In the genomic region with DNA sequence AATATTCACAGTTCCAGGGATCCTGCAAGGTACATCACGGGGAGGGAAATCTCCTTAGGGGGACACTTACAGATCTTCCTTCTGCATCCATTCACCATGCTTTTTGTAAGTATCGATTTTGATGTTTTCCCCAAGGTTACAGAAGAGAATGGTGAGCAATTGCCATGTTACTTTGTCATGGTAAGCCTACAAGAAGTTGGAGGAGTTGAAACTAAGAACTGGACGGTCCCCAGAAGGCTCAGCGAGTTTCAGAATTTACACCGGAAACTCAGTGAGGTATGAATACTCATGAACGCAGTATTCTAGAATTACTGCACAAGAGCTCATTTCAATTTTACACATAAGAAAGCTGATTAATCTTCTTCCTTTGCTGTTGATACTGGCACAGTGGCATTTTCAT, we compare ENCODE assay signal across 10 cellular contexts. TPM values are rescaled to one million over a fixed set of nuclear protein-coding genes. Genes with fewer than 3 reads are reported as not detected.
A peak's percentile ranks its signal among the peaks of the same experiment; 100 is the strongest.
DNase-seq lines count a peak whose midpoint lies in the region; ATAC-seq and TF ChIP-seq lines count a peak whose summit lies in the region.
"Had no signal": no experiment of that assay in that cellular context is flagged by ENCODE, and none has a peak within 500 bp of the region (broad histone marks: within the 10 kb centered on the region; RNA-seq: fewer than 3 reads in every experiment).

No MANE protein-coding gene starts in this region.

- H3K9me3 ChIP-seq in MM.1S (replicated peaks; ENCODE audit: insufficient read depth, low read length) = no peaks in the 10 kb centered on the region
- H3K9me3 ChIP-seq in testis = no peaks in the 10 kb centered on the region
- H3K9me3 ChIP-seq in endodermal cell (ENCODE audit: control insufficient read depth, low read length) = peaks cover 16% of the 10 kb centered on the region
- H3K9me3 ChIP-seq: right lobe of liver had no signal

- H3K4me1 ChIP-seq in MM.1S (ENCODE audit: low read length) = peaks cover 73% of the 10 kb centered on the region
- peaks cover 7% of the 10 kb centered on the region for H3K4me1 ChIP-seq in testis
- H3K4me1 ChIP-seq in endodermal cell (ENCODE audit: control insufficient read depth, insufficient read depth, low read length) = no peaks in the 10 kb centered on the region
- H3K4me1 ChIP-seq: right lobe of liver had no signal

- H3K4me3 Mint-ChIP-seq in endodermal cell = no peak overlapping the region

- H3K4me3 ChIP-seq in MM.1S (ENCODE audit: low read length) = 0 out of 2 replicates have a peak overlapping the region, but pooled peaks have one; percentile 23
- H3K4me3 ChIP-seq in testis = no peak overlapping the region
- no peak overlapping the region for H3K4me3 ChIP-seq in endodermal cell (ENCODE audit: low read length)
- H3K4me3 ChIP-seq: right lobe of liver had no signal

- H3K4me1 Mint-ChIP-seq in endodermal cell = no peaks in the 10 kb centered on the region

- H3K36me3 Mint-ChIP-seq in endodermal cell (ENCODE audit: low read depth) = peaks cover 49% of the 10 kb centered on the region

- H3K79me2 ChIP-seq in MM.1S (ENCODE audit: low read length) = peaks cover 37% of the 10 kb centered on the region

- H3K27ac ChIP-seq in MM.1S (ENCODE audit: low read length) = peak overlapping the region; percentile 91
- H3K27ac ChIP-seq in testis = no peak overlapping the region
- H3K27ac ChIP-seq in endodermal cell (ENCODE audit: low read depth, low read length) = no peak overlapping the region
- H3K27ac ChIP-seq: right lobe of liver had no signal

- intact Hi-C loops in testis (cut with DNase I; ENCODE audit: low total_unique reads) = no loop called here

- no peak for TF ChIP-seq POLR2A in testis (IDR thresholded peaks at IDR 0.05)

- no peak overlapping the region for H3K27ac Mint-ChIP-seq in endodermal cell

- no peaks in the 10 kb centered on the region for H4K20me1 ChIP-seq in MM.1S (ENCODE audit: insufficient read depth, low read length)

- H3K4me2 ChIP-seq in MM.1S (ENCODE audit: low read depth, low read length) = peak overlapping the region; percentile 57

- peak; percentile 43 for DNase-seq in GM13977 (ENCODE audit: low spot score)
- peak; percentile 72 for DNase-seq in MM.1S
- no peak for DNase-seq in testis
- DNase-seq in activated CD4-positive, alpha-beta T cell treated with anti-CD3 and anti-CD28 coated beads, Interleukin-2, amount 50 U/mL, for 1 hour = no peak
- no peak for DNase-seq in AML-193 (lab: John Stamatoyannopoulos, UW)
- no peak for DNase-seq in endodermal cell
- DNase-seq: C1 segment of cervical spinal cord, right lobe of liver had no signal

- H3K27me3 ChIP-seq in MM.1S (replicated peaks; ENCODE audit: insufficient read depth, low read length) = no peaks in the 10 kb centered on the region
- H3K27me3 ChIP-seq in testis = no peaks in the 10 kb centered on the region
- no peaks in the 10 kb centered on the region for H3K27me3 ChIP-seq in endodermal cell (ENCODE audit: control insufficient read depth, insufficient read depth, low read length, poor library complexity, severe bottlenecking)
- H3K27me3 ChIP-seq: right lobe of liver had no signal

- ATAC-seq in GM19351 (IDR thresholded peaks at IDR 0.05; ENCODE audit: unreplicated experiment) = peak; percentile 70
- ATAC-seq in HG02870 (IDR thresholded peaks at IDR 0.05; ENCODE audit: unreplicated experiment) = peak; percentile 59

- H3F3A ChIP-seq in MM.1S (ENCODE audit: insufficient read depth, low read length) = peaks cover 44% of the 10 kb centered on the region

- in situ Hi-C loops in GM13977 (cut with MboI; ENCODE audit: low pct_unique_long_range_greater_than_20kb, low sequenced_read_pairs, unreplicated experiment) = no loop called here

- H3K9me2 ChIP-seq in MM.1S (replicated peaks; ENCODE audit: insufficient read depth, low read length) = no peaks in the 10 kb centered on the region

- peaks cover 2% of the 10 kb centered on the region for H3K9me3 Mint-ChIP-seq in endodermal cell

- H3K36me3 ChIP-seq in MM.1S (replicated peaks; ENCODE audit: insufficient read depth, low read length) (peaks cover 12% of the 10 kb centered on the region; the same call in 1 of the 2 replicates), testis (ENCODE audit: low read depth, missing control alignments) (no peaks in the 10 kb centered on the region), endodermal cell (ENCODE audit: control insufficient read depth, insufficient read depth, low read length) (peaks cover 77% of the 10 kb centered on the region)

- TF ChIP-seq CTCF in GM13977 (IDR thresholded peaks at IDR 0.05; ENCODE audit: extremely low read depth, insufficient read depth, missing control alignments) (no peak), MM.1S (IDR thresholded peaks at IDR 0.05; ENCODE audit: low read length) (no peak), testis (IDR thresholded peaks at IDR 0.05) (no peak), endodermal cell (conservative IDR thresholded peaks at IDR 0.05) (no peak)

- 96 to 99% methylated on average over 6 of the region's 6 CpGs for WGBS in testis, 2 donors
- 95 to 97% methylated on average over 6 of the region's 6 CpGs for WGBS in endodermal cell (ENCODE audit: insufficient coverage in 1 of 2, insufficient read length in 1 of 2), 2 experiments

- H2AFZ ChIP-seq in MM.1S (ENCODE audit: low read length) = no peak overlapping the region

- H3K27me3 Mint-ChIP-seq in endodermal cell (ENCODE audit: insufficient read depth) = no peaks in the 10 kb centered on the region

- H3K9ac ChIP-seq in MM.1S (ENCODE audit: low read length) = peak overlapping the region; percentile 41; the same call in 1 of the 2 replicates
- no peak overlapping the region for H3K9ac ChIP-seq in endodermal cell (ENCODE audit: extremely low read depth, low read length, poor library complexity, severe bottlenecking)

RNA-seq across cellular contexts. Expression of a gene that starts 53.9 kb away (rescaled TPM):
- total RNA-seq in testis (10 to 100 TPM in 1 of 2 donors, 1 to 10 TPM in 1; 7.5 to 11.9 TPM), endodermal cell (under 1 TPM in 1 of 2 donors, not detected in 1; 0.15 TPM)
- polyA plus RNA-seq in testis (ENCODE audit: insufficient read depth, low read depth, low replicate concordance) = 49.5 TPM
- polyA plus RNA-seq in endodermal cell (2013, experiment 1 of 2) = 0.36 TPM
- polyA plus RNA-seq in endodermal cell (2013, experiment 2 of 2) = 0.41 TPM

RNA-seq across cellular contexts. Expression of a gene that starts 54.8 kb away (rescaled TPM):
- total RNA-seq in testis (10 to 100 TPM; 12.7 to 23.7 TPM), endodermal cell (1 to 10 TPM in 1 of 2 donors, under 1 TPM in 1; 0.95 to 1.3 TPM)
- polyA plus RNA-seq in testis (ENCODE audit: insufficient read depth, low read depth, low replicate concordance) = 19.6 TPM
- 5.7 TPM for polyA plus RNA-seq in endodermal cell (2013, experiment 1 of 2)
- polyA plus RNA-seq in endodermal cell (2013, experiment 2 of 2) = 5.3 TPM

Comparison
In these comparisons a context has a peak if more than half of its experiments do, and no peak if none do; other contexts are left out.
1. DNase-seq: peak in GM13977 (single experiment) and MM.1S (single experiment); none in testis (single experiment), activated CD4-positive, alpha-beta T cell treated with anti-CD3 and anti-CD28 coated beads, Interleukin-2, amount 50 U/mL, for 1 hour (single experiment), AML-193 (0 of 2) and endodermal cell (single experiment).
2. RNA of a gene that starts 53.9 kb away (total RNA-seq): 7.5 to 11.9 TPM in testis; 0.15 TPM in endodermal cell; every median in the first group is over 4 times any median in the second.
3. RNA of a gene that starts 54.8 kb away (total RNA-seq): 12.7 to 23.7 TPM in testis; 0.95 to 1.3 TPM in endodermal cell; every median in the first group is over 4 times any median in the second.